2 cellular contexts compared by ENCODE assay signal in the genomic region with DNA sequence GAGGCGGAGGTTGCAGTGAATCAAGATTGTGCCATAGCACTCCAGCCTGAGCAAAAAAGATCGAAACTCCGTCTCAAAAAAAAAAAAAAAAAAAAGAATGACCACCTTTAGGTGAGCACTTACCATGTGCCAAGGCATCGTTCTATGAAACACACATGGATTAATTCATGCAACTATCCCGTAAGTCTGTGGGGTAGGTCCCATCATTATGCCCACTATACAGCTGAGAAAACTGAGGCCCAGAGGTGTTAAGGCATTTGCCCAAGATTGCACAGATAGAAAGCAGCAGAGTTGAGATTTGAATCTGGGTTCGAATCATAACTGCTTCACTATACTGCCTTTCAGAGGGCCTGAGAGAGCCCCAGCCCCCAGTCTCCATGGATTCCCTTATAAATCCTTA.
A peak's percentile ranks its signal among the peaks of the same experiment; 100 is the strongest.
TF ChIP-seq lines count a peak whose summit lies in the region.

No MANE protein-coding gene starts in this region.

TF ChIP-seq in A549, 52 proteins besides CTCF, POLR2A, EP300 and RAD21:
- TF ChIP-seq KDM1A (IDR thresholded peaks at IDR 0.05; ENCODE audit: low read depth) (0 out of 2 replicates have a peak, but pooled peaks have one; percentile 40), ZSCAN20 (CRISPR knock-in tag; IDR thresholded peaks at IDR 0.05) (no peak), JUN (IDR thresholded peaks at IDR 0.05) (no peak)

TF ChIP-seq in WTC11, 78 proteins besides CTCF, POLR2A, EP300 and RAD21:
- TF ChIP-seq ZBTB21 (CRISPR knock-in tag; IDR thresholded peaks at IDR 0.05; ENCODE audit: borderline replicate concordance) (no peak), CREM (CRISPR knock-in tag; IDR thresholded peaks at IDR 0.05) (no peak), ZNF423 (CRISPR knock-in tag; IDR thresholded peaks at IDR 0.05) (no peak), JUN (CRISPR knock-in tag; IDR thresholded peaks at IDR 0.05) (no peak), CBFB (CRISPR knock-in tag; IDR thresholded peaks at IDR 0.05; ENCODE audit: low read depth) (no peak), TCF7 (CRISPR knock-in tag; IDR thresholded peaks at IDR 0.05; ENCODE audit: low read depth) (no peak), ZNF263 (CRISPR knock-in tag; IDR thresholded peaks at IDR 0.05; ENCODE audit: low read depth) (no peak), NR3C1 (CRISPR knock-in tag; conservative IDR thresholded peaks at IDR 0.05; ENCODE audit: low read depth) (no peak)
- TF ChIP-seq, protein P1, sequence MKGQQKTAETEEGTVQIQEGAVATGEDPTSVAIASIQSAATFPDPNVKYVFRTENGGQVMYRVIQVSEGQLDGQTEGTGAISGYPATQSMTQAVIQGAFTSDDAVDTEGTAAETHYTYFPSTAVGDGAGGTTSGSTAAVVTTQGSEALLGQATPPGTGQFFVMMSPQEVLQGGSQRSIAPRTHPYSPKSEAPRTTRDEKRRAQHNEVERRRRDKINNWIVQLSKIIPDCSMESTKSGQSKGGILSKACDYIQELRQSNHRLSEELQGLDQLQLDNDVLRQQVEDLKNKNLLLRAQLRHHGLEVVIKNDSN (CRISPR knock-in tag; IDR thresholded peaks at IDR 0.05), result no peak
